In genomic region chrX:130575831-130576404, GRCh38 we compare ENCODE assay signal across 8 cellular contexts.
DNase-seq lines count a peak whose midpoint lies in the region; ATAC-seq and TF ChIP-seq lines count a peak whose summit lies in the region.

No MANE protein-coding gene starts in this region.

- no peaks in the 10 kb centered on the region for H3K36me3 Mint-ChIP-seq in activated CD4-positive, alpha-beta T cell treated with anti-CD3 and anti-CD28 coated beads for 36 hours (ENCODE audit: low read depth)

- peak; percentile 66 for TF ChIP-seq CTCF in foreskin fibroblast (IDR thresholded peaks at IDR 0.05; ENCODE audit: low read depth, low read length)

- no peak overlapping the region for H3K4me3 ChIP-seq in Jurkat, Clone E6-1 (ENCODE audit: low read length)
- no peak overlapping the region for H3K4me3 ChIP-seq in foreskin fibroblast (ENCODE audit: low read depth in 1 of 2, low read length in 2 of 2)

- no peak overlapping the region for H3K4me3 Mint-ChIP-seq in activated CD4-positive, alpha-beta T cell treated with anti-CD3 and anti-CD28 coated beads for 36 hours

- H3K27me3 Mint-ChIP-seq in activated CD4-positive, alpha-beta T cell treated with anti-CD3 and anti-CD28 coated beads for 36 hours, result no peaks in the 10 kb centered on the region

- POLR2A ChIA-PET in activated CD4-positive, alpha-beta T cell treated with anti-CD3 and anti-CD28 coated beads for 36 hours (lab: Charles Lee), result no interaction called here

- H3K4me1 Mint-ChIP-seq in activated CD4-positive, alpha-beta T cell treated with anti-CD3 and anti-CD28 coated beads for 36 hours, result no peaks in the 10 kb centered on the region

- ATAC-seq in GM19463 (IDR thresholded peaks at IDR 0.05; ENCODE audit: unreplicated experiment), result peak; percentile 99
- peak; percentile 55 for ATAC-seq in activated CD4-positive, alpha-beta T cell treated with anti-CD3 and anti-CD28 coated beads for 36 hours
- ATAC-seq in HG03457 (IDR thresholded peaks at IDR 0.05; ENCODE audit: unreplicated experiment), result no peak

- H3K27ac Mint-ChIP-seq in activated CD4-positive, alpha-beta T cell treated with anti-CD3 and anti-CD28 coated beads for 36 hours, result no peak overlapping the region

- DNase-seq in NCI-H1105 treated with DMSO at 0.1 percent for 48 hours (lab: John Stamatoyannopoulos, UW), result peak; percentile 6
- no peak for DNase-seq in NCI-H1105 (lab: John Stamatoyannopoulos, UW)
- peak; percentile 29 for DNase-seq in Jurkat, Clone E6-1 (ENCODE audit: low read depth, low spot score)
- DNase-seq in activated CD4-positive, alpha-beta T cell treated with anti-CD3 and anti-CD28 coated beads for 36 hours, result peak; percentile 54
- DNase-seq in foreskin fibroblast, result peak; percentile 12 to 58
- DNase-seq in pulmonary artery endothelial cell (ENCODE audit: low read depth, low spot score), result peak; percentile 2

- CTCF ChIA-PET in activated CD4-positive, alpha-beta T cell treated with anti-CD3 and anti-CD28 coated beads for 36 hours (lab: Charles Lee), result interaction anchor here (0.6 to 2.2 kb wide), 10 partner anchors 10 to 340 kb away, joined by 3 to 21 read pairs (median 3); no protein-coding TSS in a partner anchor

- intact Hi-C loops in activated CD4-positive, alpha-beta T cell treated with anti-CD3 and anti-CD28 coated beads for 36 hours (cut with DNase I, micrococcal nuclease), result loop anchor here (1.0 to 2.0 kb wide), 2 partner anchors 340 to 341 kb away; no protein-coding TSS in a partner anchor

- H3K9me3 Mint-ChIP-seq in activated CD4-positive, alpha-beta T cell treated with anti-CD3 and anti-CD28 coated beads for 36 hours (ENCODE audit: low read depth), result no peaks in the 10 kb centered on the region
